In genomic region chr1:21673853-21674252, GRCh38 we compare ENCODE assay signal across 8 cellular contexts. TPM values are rescaled to one million over a fixed set of nuclear protein-coding genes. Genes with fewer than 3 reads are reported as not detected.
DNase-seq lines count a peak whose midpoint lies in the region; ATAC-seq and TF ChIP-seq lines count a peak whose summit lies in the region.
"Not testable (repeated sequence)": the region's sequence is repeated elsewhere in the genome, so short reads cannot be mapped to it uniquely, and the experiment has no call there.

No MANE protein-coding gene starts in this region.

- not testable (repeated sequence) for H3K4me2 ChIP-seq in GM23338

- H3K9me2 ChIP-seq in GM23338 (ENCODE audit: insufficient read depth): not testable (repeated sequence)

- not testable (repeated sequence) for H3K79me2 ChIP-seq in ACC112 (ENCODE audit: control insufficient read depth, insufficient read depth, low read length, unreplicated experiment); GM23338 (replicated peaks; ENCODE audit: insufficient read depth)

- not testable (repeated sequence) for DNase-seq in GM23338 (ENCODE audit: low spot score); thoracic aorta (ENCODE audit: low spot score)
- peak; percentile 73 for DNase-seq in posterior vena cava (ENCODE audit: low spot score)

- H3K27me3 ChIP-seq in ACC112 (ENCODE audit: insufficient read depth, low read length) (peaks cover 18% of the 10 kb centered on the region), GM23338 (ENCODE audit: insufficient read depth) (peaks cover 13% of the 10 kb centered on the region), gastroesophageal sphincter (peaks cover 12% of the 10 kb centered on the region)
- not testable (repeated sequence) for H3K27me3 ChIP-seq in thoracic aorta (replicated peaks; ENCODE audit: insufficient read depth)

- not testable (repeated sequence) for H3K9me3 Mint-ChIP-seq in GM23338; activated T-helper 17 cell treated with anti-CD3 and anti-CD28 coated beads, Interleukin-2, amount 50 U/mL, for 72 hours; brain

- peaks cover 31% of the 10 kb centered on the region for H3K4me1 Mint-ChIP-seq in GM23338
- H3K4me1 Mint-ChIP-seq in activated T-helper 17 cell treated with anti-CD3 and anti-CD28 coated beads, Interleukin-2, amount 50 U/mL, for 72 hours: not testable (repeated sequence)
- H3K4me1 Mint-ChIP-seq in brain: peaks cover 63% of the 10 kb centered on the region

- H4K20me1 ChIP-seq in GM23338 (replicated peaks; ENCODE audit: insufficient read depth): not testable (repeated sequence)

- peaks cover 19% of the 10 kb centered on the region for H3K27me3 Mint-ChIP-seq in GM23338 (ENCODE audit: insufficient read depth, low read depth, poor library complexity)
- not testable (repeated sequence) for H3K27me3 Mint-ChIP-seq in activated T-helper 17 cell treated with anti-CD3 and anti-CD28 coated beads, Interleukin-2, amount 50 U/mL, for 72 hours; brain

- not testable (repeated sequence) for H3K27ac Mint-ChIP-seq in GM23338
- H3K27ac Mint-ChIP-seq in activated T-helper 17 cell treated with anti-CD3 and anti-CD28 coated beads, Interleukin-2, amount 50 U/mL, for 72 hours: peak overlapping the region; percentile 50
- peak overlapping the region in 4 of 5 experiments; percentile 43 to 91 (median 60) for H3K27ac Mint-ChIP-seq in brain

- 85% methylated on average over 5 of the region's 7 CpGs; no CpG with 5 or more reads in 1 of the 2 donors for WGBS in gastroesophageal sphincter (ENCODE audit: low coverage in 1 of 2), 2 donors
- WGBS in mesodermal cell (ENCODE audit: insufficient coverage in 2 of 2), 2 experiments: 84 to 88% methylated on average over 7 of the region's 7 CpGs

- ATAC-seq in GM23338; activated T-helper 17 cell treated with anti-CD3 and anti-CD28 coated beads, Interleukin-2, amount 50 U/mL, for 72 hours (replicated peaks); gastroesophageal sphincter; thoracic aorta (ENCODE audit: insufficient number of reproducible peaks, low FRiP score, low read depth): not testable (repeated sequence)

- intact Hi-C loops in posterior vena cava (cut with DNase I): not testable (repeated sequence)

- H3F3A ChIP-seq in GM23338 (replicated peaks; ENCODE audit: low read depth): not testable (repeated sequence)

- not testable (repeated sequence) for H3K36me3 ChIP-seq in ACC112 (ENCODE audit: insufficient read depth, low read length); GM23338 (ENCODE audit: insufficient read depth); thoracic aorta
- H3K36me3 ChIP-seq in gastroesophageal sphincter (peaks cover 0 to 20% of the 10 kb centered on the region in 2 donors), mesodermal cell (ENCODE audit: control insufficient read depth, insufficient read depth, low read length) (peaks cover 18% of the 10 kb centered on the region)

- H3K9me3 ChIP-seq in gastroesophageal sphincter; mesodermal cell (ENCODE audit: control insufficient read depth, low read length); thoracic aorta: not testable (repeated sequence)

- H3K4me3 ChIP-seq in ACC112 (ENCODE audit: low read depth, low read length); GM23338; gastroesophageal sphincter; mesodermal cell (ENCODE audit: extremely low read depth, insufficient read depth, low read length, poor library complexity, severe bottlenecking): not testable (repeated sequence)
- peak overlapping the region; percentile 23 for H3K4me3 ChIP-seq in thoracic aorta

- not testable (repeated sequence) for H2AFZ ChIP-seq in ACC112 (ENCODE audit: low read length, unreplicated experiment); GM23338

- H3K27ac ChIP-seq in ACC112 (ENCODE audit: low read depth, low read length): peak overlapping the region; percentile 45; the same call in 1 of the 2 replicates
- H3K27ac ChIP-seq in GM23338 (ENCODE audit: low read depth): peak overlapping the region; percentile 32; the same call in 1 of the 2 replicates
- H3K27ac ChIP-seq in gastroesophageal sphincter: peak overlapping the region in 3 of 4 donors; percentile 56 to 66 (median 64)
- peak overlapping the region; percentile 6 for H3K27ac ChIP-seq in mesodermal cell (ENCODE audit: low read depth, low read length, severe bottlenecking)
- peak overlapping the region; percentile 6 to 60 for H3K27ac ChIP-seq in thoracic aorta

- not testable (repeated sequence) for TF ChIP-seq POLR2A in gastroesophageal sphincter (IDR thresholded peaks at IDR 0.05)

- H3K4me1 ChIP-seq in ACC112 (ENCODE audit: control insufficient read depth, insufficient read depth, low read length, unreplicated experiment): peaks cover 19% of the 10 kb centered on the region
- peaks cover 30% of the 10 kb centered on the region for H3K4me1 ChIP-seq in GM23338 (ENCODE audit: insufficient read depth)
- H3K4me1 ChIP-seq in gastroesophageal sphincter: peaks cover 9 to 46% (median 28%) of the 10 kb centered on the region in 3 donors
- peaks cover 20% of the 10 kb centered on the region for H3K4me1 ChIP-seq in mesodermal cell (ENCODE audit: control insufficient read depth, insufficient read depth, low read length, poor library complexity, severe bottlenecking)
- peaks cover 23 to 38% of the 10 kb centered on the region in 2 donors for H3K4me1 ChIP-seq in thoracic aorta (ENCODE audit: control insufficient read depth in 1 of 2, low read depth in 2 of 2)

- not testable (repeated sequence) for TF ChIP-seq EP300 in gastroesophageal sphincter (IDR thresholded peaks at IDR 0.05)

- H3K4me3 Mint-ChIP-seq in GM23338; activated T-helper 17 cell treated with anti-CD3 and anti-CD28 coated beads, Interleukin-2, amount 50 U/mL, for 72 hours; brain: not testable (repeated sequence)

- not testable (repeated sequence) for TF ChIP-seq CTCF in GM23338 (conservative IDR thresholded peaks at IDR 0.05; ENCODE audit: low read depth in 2 of 2); brain (conservative IDR thresholded peaks at IDR 0.05); gastroesophageal sphincter (IDR thresholded peaks at IDR 0.05); thoracic aorta (IDR thresholded peaks at IDR 0.05)

- not testable (repeated sequence) for H3K36me3 Mint-ChIP-seq in GM23338 (ENCODE audit: low read depth)
- H3K36me3 Mint-ChIP-seq in activated T-helper 17 cell treated with anti-CD3 and anti-CD28 coated beads, Interleukin-2, amount 50 U/mL, for 72 hours (ENCODE audit: low read depth): peaks cover 27% of the 10 kb centered on the region
- H3K36me3 Mint-ChIP-seq in brain: peaks cover 12% of the 10 kb centered on the region

RNA-seq across cellular contexts. Expression of gene RAP1GAP, which starts 4.7 kb away (rescaled TPM):
- 5.9 and 6.6 TPM in 2 replicates for total RNA-seq in GM23338 (2014; rRNA removed; shearing (Covaris generic))
- 4.3 and 5.0 TPM in 2 replicates for polyA plus RNA-seq in GM23338 (2016; fragmentation: Nextera tagmentation; extraction: Ambion mirVana)
- total RNA-seq in activated T-helper 17 cell treated with anti-CD3 and anti-CD28 coated beads, Interleukin-2, amount 50 U/mL, for 72 hours: 1 to 10 TPM in 1 of 2 donors, under 1 TPM in 1; 0.45 to 6.0 TPM
- polyA plus RNA-seq in brain (ENCODE audit: insufficient read depth, low read depth, low replicate concordance): 60.7 TPM
- total RNA-seq in gastroesophageal sphincter: 1 to 10 TPM in 1 of 4 donors, under 1 TPM in 1, not detected in 2; 0.12 to 2.3 TPM
- polyA plus RNA-seq in mesodermal cell (2013, experiment 1 of 2): 4.7 TPM
- 3.7 TPM for polyA plus RNA-seq in mesodermal cell (2013, experiment 2 of 2)
- 1 to 10 TPM in 1 of 2 donors, under 1 TPM in 1; 0.38 to 1.2 TPM for total RNA-seq in posterior vena cava
- under 1 TPM; 0.27 to 0.92 TPM for total RNA-seq in thoracic aorta

Comparison
In these comparisons a context has a peak if more than half of its experiments do, and no peak if none do; other contexts are left out.
1. H3K27ac ChIP-seq: peak in every context shown above with its lines; median percentile 64 in gastroesophageal sphincter; 45 in ACC112; 33 in thoracic aorta; 32 in GM23338; 6 in mesodermal cell.